Comparison of ENCODE assay signal across 8 cellular contexts in genomic region chr15:68829068-68829467, GRCh38. TPM values are rescaled to one million over a fixed set of nuclear protein-coding genes. Genes with fewer than 3 reads are reported as not detected.
DNase-seq lines count a peak whose midpoint lies in the region; ATAC-seq, FAIRE-seq and TF ChIP-seq lines count a peak whose summit lies in the region.

No MANE protein-coding gene starts in this region.

- H3K27me3 ChIP-seq in small intestine (ENCODE audit: control insufficient read depth in 2 of 2, insufficient read depth in 2 of 2, low read length in 2 of 2) (peaks cover 0 to 2% of the 10 kb centered on the region in 2 donors), vagina (no peaks in the 10 kb centered on the region)

- H3K9me3 Mint-ChIP-seq in CD14-positive monocyte = no peaks in the 10 kb centered on the region

- peaks cover 3 to 10% (median 7%) of the 10 kb centered on the region in 3 donors for H3K27me3 Mint-ChIP-seq in CD14-positive monocyte (ENCODE audit: low read depth in 3 of 3)

- peak overlapping the region in 1 of 7 donors; percentile 4 for H3K27ac Mint-ChIP-seq in CD14-positive monocyte

- H3K36me3 ChIP-seq in small intestine (ENCODE audit: control insufficient read depth in 2 of 2, insufficient read depth in 2 of 2, low read length in 2 of 2) (no peaks in the 10 kb centered on the region), vagina (no peaks in the 10 kb centered on the region)

- H3K4me1 Mint-ChIP-seq in CD14-positive monocyte = peaks cover 13% of the 10 kb centered on the region

- intact Hi-C loops in CD14-positive monocyte (cut with micrococcal nuclease) = loop anchor here in 1 of 2 donors (5.0 kb wide), 1 partner anchor 97 kb away; no protein-coding TSS in a partner anchor
- intact Hi-C loops in vagina (cut with DNase I) = loop anchor here (10.0 kb wide), 1 partner anchor 46 kb away; no protein-coding TSS in a partner anchor

- H3K27ac ChIP-seq in small intestine (ENCODE audit: low read depth in 1 of 2, low read length in 1 of 2) (no peak overlapping the region), vagina (no peak overlapping the region)

- H3K4me1 ChIP-seq in small intestine (ENCODE audit: control insufficient read depth in 2 of 2, insufficient read depth in 1 of 2, low read depth in 1 of 2, low read length in 1 of 2) = no peaks in the 10 kb centered on the region
- H3K4me1 ChIP-seq in vagina = no peaks in the 10 kb centered on the region

- H3K4me3 ChIP-seq in small intestine (ENCODE audit: low read depth in 1 of 2, low read length in 2 of 2) (no peak overlapping the region), vagina (no peak overlapping the region)

- H3K36me3 Mint-ChIP-seq in CD14-positive monocyte = no peaks in the 10 kb centered on the region

- no peak overlapping the region for H3K4me3 Mint-ChIP-seq in CD14-positive monocyte

- H3K9me3 ChIP-seq in small intestine (ENCODE audit: control insufficient read depth, low read depth) = no peaks in the 10 kb centered on the region
- H3K9me3 ChIP-seq in vagina = no peaks in the 10 kb centered on the region

- no peak for DNase-seq in CD14-positive monocyte (ENCODE audit: low spot score)
- peak; percentile 34 for DNase-seq in SKM-1 (lab: John Stamatoyannopoulos, UW; ENCODE audit: unreplicated experiment)
- DNase-seq in globus pallidus (ENCODE audit: low spot score) = peak; percentile 87
- peak; percentile 31 for DNase-seq in small intestine
- no peak for DNase-seq in DMS79 treated with DMSO at 0.1 percent for 48 hours (lab: John Stamatoyannopoulos, UW)
- DNase-seq in vagina (ENCODE audit: extremely low spot score in 2 of 2) = no peak

- ATAC-seq in GM19468 (IDR thresholded peaks at IDR 0.05; ENCODE audit: extremely low read depth, unreplicated experiment) (peak; percentile 32), GM18909 (IDR thresholded peaks at IDR 0.05; ENCODE audit: poor library complexity, unreplicated experiment) (no peak)

- FAIRE-seq in small intestine (lab: Jason Lieb, UNC) = no peak

- no peak for TF ChIP-seq POLR2A in vagina (IDR thresholded peaks at IDR 0.05)

- peak; percentile 72 for TF ChIP-seq CTCF in CD14-positive monocyte (IDR thresholded peaks at IDR 0.05)
- TF ChIP-seq CTCF in vagina (IDR thresholded peaks at IDR 0.05) = no peak

RNA-seq across cellular contexts. Expression of gene ANP32A, which starts 8.4 kb away (rescaled TPM):
- polyA plus RNA-seq in CD14-positive monocyte (10 to 100 TPM; 86.8 to 98.8 TPM), small intestine (100 to 1,000 TPM in 1 of 3 donors, 10 to 100 TPM in 2; 56.2 to 147 (median 58.8) TPM)
- 55.2 TPM for total RNA-seq in vagina

Comparison
In these comparisons a context has a peak if more than half of its experiments do, and no peak if none do; other contexts are left out.
1. DNase-seq: peak in SKM-1 (single experiment), globus pallidus (single experiment) and small intestine (single experiment); none in CD14-positive monocyte (single experiment), DMS79 treated with DMSO at 0.1 percent for 48 hours (single experiment) and vagina (0 of 2).